Comparison of ENCODE assay signal across 20 cellular contexts in genomic region chr5:135194126-135194488, GRCh38.
A peak's percentile ranks its signal among the peaks of the same experiment; 100 is the strongest.
DNase-seq lines count a peak whose midpoint lies in the region; ATAC-seq, FAIRE-seq and TF ChIP-seq lines count a peak whose summit lies in the region.
"Had no signal": no experiment of that assay in that cellular context is flagged by ENCODE, and none has a peak within 500 bp of the region (broad histone marks: within the 10 kb centered on the region; RNA-seq: fewer than 3 reads in every experiment).

No MANE protein-coding gene starts in this region.

- CTCF ChIA-PET in K562 (lab: Yijun Ruan, JAX; ENCODE audit: low intra/inter-chr PET ratio) = no interaction called here

- no peak overlapping the region for H2BK15ac ChIP-seq in mesenchymal stem cell (ENCODE audit: low read depth, poor library complexity, severe bottlenecking)

- H2AFZ ChIP-seq in K562 (ENCODE audit: low read depth, low read length) = peak overlapping the region; percentile 78
- no peak overlapping the region for H2AFZ ChIP-seq in mesenchymal stem cell (ENCODE audit: low read depth, low read length)

- POLR2A ChIA-PET in K562 (lab: Yijun Ruan, JAX) = interaction anchor here (1.1 to 1.2 kb wide), 3 partner anchors 20 to 160 kb away, joined by 3 to 5 read pairs (median 3); no protein-coding TSS in a partner anchor

- no peak overlapping the region for H2AK5ac ChIP-seq in mesenchymal stem cell (ENCODE audit: low read length, severe bottlenecking)

- H3K9ac ChIP-seq in K562 (ENCODE audit: insufficient read depth in 1 of 2, low read depth in 2 of 2, low read length in 2 of 2) (peak overlapping the region in 1 of 2 experiments; percentile 27; a peak in 2 of 4 replicates), mesenchymal stem cell (ENCODE audit: low read length) (peak overlapping the region; percentile 24), subcutaneous abdominal adipose tissue (ENCODE audit: low read length in 5 of 5) (no peak overlapping the region)

- no peaks in the 10 kb centered on the region for H3K79me1 ChIP-seq in mesenchymal stem cell (replicated peaks; ENCODE audit: low read length, poor library complexity, severe bottlenecking)

- H2BK120ac ChIP-seq in mesenchymal stem cell (ENCODE audit: low read depth, low read length) = no peak overlapping the region

- H2BK5ac ChIP-seq in mesenchymal stem cell (ENCODE audit: low read depth, low read length, poor library complexity, severe bottlenecking) = no peak overlapping the region

- H3K23ac ChIP-seq in mesenchymal stem cell (ENCODE audit: low read length in 2 of 2) = no peak overlapping the region

- no peaks in the 10 kb centered on the region for H3K9me1 ChIP-seq in K562 (ENCODE audit: control insufficient read depth, insufficient read depth, low read length)

- 16% methylated on average over 2 of the region's 2 CpGs for WGBS in K562 (ENCODE audit: insufficient coverage, low coverage, missing lambda C conversion rate)
- WGBS in mesenchymal stem cell = 50% methylated on average over 2 of the region's 2 CpGs

- DNase-seq in Right ventricle myocardium inferior (ENCODE audit: missing footprints) (no peak), left ventricle myocardium inferior (no peak), K562 (ENCODE audit: extremely low read depth in 1 of 4, low spot score in 3 of 4) (peak in 1 of 4 experiments; percentile 39), mesenchymal stem cell (no peak), NCI-H2227 treated with DMSO at 0.1 percent for 48 hours (lab: John Stamatoyannopoulos, UW) (no peak), occipital lobe (lab: John Stamatoyannopoulos, UW) (no peak)
- DNase-seq: Karpas-422, NCI-H1417, NCI-H1694 treated with DMSO at 0.1 percent for 48 hours, NCI-H446 treated with DMSO at 0.1 percent for 48 hours, NCI-H526 treated with DMSO at 0.1 percent for 48 hours, OCI-M1 had no signal

- H3K4me3 ChIP-seq in left ventricle myocardium inferior (no peak overlapping the region), K562 (no peak overlapping the region), mesenchymal stem cell (ENCODE audit: insufficient read depth in 1 of 2, low read depth in 1 of 2, low read length in 2 of 2) (no peak overlapping the region), subcutaneous abdominal adipose tissue (ENCODE audit: low read depth in 1 of 5, low read length in 5 of 5) (no peak overlapping the region)

- H2BK12ac ChIP-seq in mesenchymal stem cell (ENCODE audit: low read length in 2 of 2) = no peak overlapping the region

- no peak for TF ChIP-seq CTCF in left ventricle myocardium inferior (IDR thresholded peaks at IDR 0.05; ENCODE audit: borderline replicate concordance)
- no peak for TF ChIP-seq CTCF in K562 (IDR thresholded peaks at IDR 0.05 in 2 of 3, conservative IDR thresholded peaks at IDR 0.05 in 1 of 3; ENCODE audit: insufficient read depth in 2 of 3, low read depth in 1 of 3, low read length in 3 of 3)

- BruUV-seq in K562 (replicated peaks; lab: Mats Ljungman, UMichigan) = no TSS peak

- H3K4me2 ChIP-seq in K562 (ENCODE audit: insufficient read depth, low read length) = peak overlapping the region; percentile 56
- no peak overlapping the region for H3K4me2 ChIP-seq in mesenchymal stem cell (ENCODE audit: low read length, poor library complexity, severe bottlenecking)

- in situ Hi-C loops in K562 (cut with MboI) = no loop called here

- H3K27me3 ChIP-seq in left ventricle myocardium inferior (ENCODE audit: low read depth) = peaks cover 57% of the 10 kb centered on the region
- H3K27me3 ChIP-seq in K562 (ENCODE audit: control insufficient read depth in 2 of 2, insufficient read depth in 2 of 2, low read length in 2 of 2) = no peaks in the 10 kb centered on the region
- H3K27me3 ChIP-seq in mesenchymal stem cell (ENCODE audit: control insufficient read depth in 1 of 2, insufficient read depth in 1 of 2, low read length in 2 of 2) = peaks cover 0 to 20% of the 10 kb centered on the region in 2 experiments
- peaks cover 0 to under 1% (median 0%) of the 10 kb centered on the region in 5 donors for H3K27me3 ChIP-seq in subcutaneous abdominal adipose tissue (ENCODE audit: control insufficient read depth in 5 of 5, insufficient read depth in 4 of 5, low read length in 5 of 5)

- no peak overlapping the region for H3K14ac ChIP-seq in mesenchymal stem cell (ENCODE audit: low read length in 2 of 2)

- no peak overlapping the region for H4K8ac ChIP-seq in mesenchymal stem cell (ENCODE audit: low read length)

- H4K91ac ChIP-seq in mesenchymal stem cell (ENCODE audit: low read length) = no peak overlapping the region

- no peaks in the 10 kb centered on the region for H4K20me1 ChIP-seq in K562 (replicated peaks; ENCODE audit: control insufficient read depth, insufficient read depth, low read length)

- H3K9me3 ChIP-seq in left ventricle myocardium inferior (replicated peaks) = peaks cover 12% of the 10 kb centered on the region
- H3K9me3 ChIP-seq in K562 (replicated peaks; ENCODE audit: control insufficient read depth, insufficient read depth, low read depth, low read length) = no peaks in the 10 kb centered on the region
- peaks cover 4% of the 10 kb centered on the region for H3K9me3 ChIP-seq in mesenchymal stem cell (ENCODE audit: control insufficient read depth, low read length)
- no peaks in the 10 kb centered on the region for H3K9me3 ChIP-seq in subcutaneous abdominal adipose tissue (ENCODE audit: control insufficient read depth in 5 of 5, low read length in 5 of 5)

- peak; percentile 35 for ATAC-seq in Right ventricle myocardium inferior
- ATAC-seq in K562 = no peak
- ATAC-seq in GM18520 (IDR thresholded peaks at IDR 0.05; ENCODE audit: unreplicated experiment) = no peak
- ATAC-seq: HCT116 had no signal

- TF ChIP-seq RAD21 in K562 (CRISPR knock-in tag; conservative IDR thresholded peaks at IDR 0.05 in 1 of 2, IDR thresholded peaks at IDR 0.05 in 1 of 2) = no peak

- H3K4ac ChIP-seq in mesenchymal stem cell (ENCODE audit: low read depth in 1 of 2, low read length in 2 of 2) = no peak overlapping the region

- no peak overlapping the region for H3K18ac ChIP-seq in mesenchymal stem cell (ENCODE audit: low read depth in 1 of 2, low read length in 2 of 2)

- H3K4me1 ChIP-seq in left ventricle myocardium inferior (peaks cover 24% of the 10 kb centered on the region), K562 (replicated peaks in 1 of 2; ENCODE audit: control insufficient read depth in 2 of 2, insufficient read depth in 2 of 2, low read length in 2 of 2) (peaks cover 33 to 39% of the 10 kb centered on the region in 2 experiments; a peak in 4 of 5 replicates), mesenchymal stem cell (ENCODE audit: control insufficient read depth, insufficient read depth, low read depth, low read length) (peaks cover 8% of the 10 kb centered on the region), subcutaneous abdominal adipose tissue (ENCODE audit: control insufficient read depth in 5 of 5, insufficient read depth in 5 of 5, low read length in 5 of 5) (peaks cover 0 to 25% (median 20%) of the 10 kb centered on the region in 5 donors)

- peak; percentile 32 for FAIRE-seq in K562 (lab: Jason Lieb, UNC)
- FAIRE-seq: A204.1, G401.6, GM12892, H1, RCC 7860 had no signal

- no peaks in the 10 kb centered on the region for H3K36me3 ChIP-seq in left ventricle myocardium inferior
- no peaks in the 10 kb centered on the region for H3K36me3 ChIP-seq in K562 (ENCODE audit: control insufficient read depth, insufficient read depth, low read length)
- no peaks in the 10 kb centered on the region for H3K36me3 ChIP-seq in mesenchymal stem cell (ENCODE audit: control insufficient read depth in 1 of 2, insufficient read depth in 2 of 2, low read depth in 1 of 2, low read length in 2 of 2)
- no peaks in the 10 kb centered on the region for H3K36me3 ChIP-seq in subcutaneous abdominal adipose tissue (ENCODE audit: control insufficient read depth in 5 of 5, insufficient read depth in 5 of 5, low read length in 5 of 5)

- intact Hi-C loops in Right ventricle myocardium inferior (cut with DNase I) (loop anchor here (5.0 to 10.0 kb wide), 2 partner anchors 139 to 277 kb away; no protein-coding TSS in a partner anchor), left ventricle myocardium inferior (cut with micrococcal nuclease) (no loop called here), K562 (cut with micrococcal nuclease) (loop anchor here (5.0 kb wide), 2 partner anchors 138 to 162 kb away; partner anchors contain the start of gene PITX1)

- H3K27ac ChIP-seq in left ventricle myocardium inferior (replicated peaks) = no peak overlapping the region
- peak overlapping the region; percentile 53 for H3K27ac ChIP-seq in K562 (ENCODE audit: extremely low read depth, low read depth, low read length)
- no peak overlapping the region for H3K27ac ChIP-seq in mesenchymal stem cell (ENCODE audit: low read length, poor library complexity, severe bottlenecking)
- H3K27ac ChIP-seq in subcutaneous abdominal adipose tissue (ENCODE audit: low read depth, low read length) = peak overlapping the region; percentile 67

- no peak for TF ChIP-seq POLR2A in K562 (conservative IDR thresholded peaks at IDR 0.05)

- TF ChIP-seq EP300 in K562 (IDR thresholded peaks at IDR 0.05; ENCODE audit: low read length) = no peak

- no peaks in the 10 kb centered on the region for H3K79me2 ChIP-seq in K562 (ENCODE audit: control insufficient read depth, insufficient read depth, low read length)

TF ChIP-seq in K562, 482 proteins besides CTCF, POLR2A, EP300 and RAD21 (continues in another document):
- TF ChIP-seq CBFA2T3 (IDR thresholded peaks at IDR 0.05) (peak; percentile 22; the same call in 1 of the 2 replicates), NCOA2 (IDR thresholded peaks at IDR 0.05; ENCODE audit: partially characterized antibody in 2 of 2) (no peak), CCAR2 (IDR thresholded peaks at IDR 0.05; ENCODE audit: low read depth, low read length) (no peak)

Comparison
In these comparisons a context has a peak if more than half of its experiments do, and no peak if none do; other contexts are left out.
1. H3K27ac ChIP-seq: peak in K562 (single experiment) and subcutaneous abdominal adipose tissue (single experiment); none in left ventricle myocardium inferior (single experiment) and mesenchymal stem cell (single experiment).